In the genomic region with DNA sequence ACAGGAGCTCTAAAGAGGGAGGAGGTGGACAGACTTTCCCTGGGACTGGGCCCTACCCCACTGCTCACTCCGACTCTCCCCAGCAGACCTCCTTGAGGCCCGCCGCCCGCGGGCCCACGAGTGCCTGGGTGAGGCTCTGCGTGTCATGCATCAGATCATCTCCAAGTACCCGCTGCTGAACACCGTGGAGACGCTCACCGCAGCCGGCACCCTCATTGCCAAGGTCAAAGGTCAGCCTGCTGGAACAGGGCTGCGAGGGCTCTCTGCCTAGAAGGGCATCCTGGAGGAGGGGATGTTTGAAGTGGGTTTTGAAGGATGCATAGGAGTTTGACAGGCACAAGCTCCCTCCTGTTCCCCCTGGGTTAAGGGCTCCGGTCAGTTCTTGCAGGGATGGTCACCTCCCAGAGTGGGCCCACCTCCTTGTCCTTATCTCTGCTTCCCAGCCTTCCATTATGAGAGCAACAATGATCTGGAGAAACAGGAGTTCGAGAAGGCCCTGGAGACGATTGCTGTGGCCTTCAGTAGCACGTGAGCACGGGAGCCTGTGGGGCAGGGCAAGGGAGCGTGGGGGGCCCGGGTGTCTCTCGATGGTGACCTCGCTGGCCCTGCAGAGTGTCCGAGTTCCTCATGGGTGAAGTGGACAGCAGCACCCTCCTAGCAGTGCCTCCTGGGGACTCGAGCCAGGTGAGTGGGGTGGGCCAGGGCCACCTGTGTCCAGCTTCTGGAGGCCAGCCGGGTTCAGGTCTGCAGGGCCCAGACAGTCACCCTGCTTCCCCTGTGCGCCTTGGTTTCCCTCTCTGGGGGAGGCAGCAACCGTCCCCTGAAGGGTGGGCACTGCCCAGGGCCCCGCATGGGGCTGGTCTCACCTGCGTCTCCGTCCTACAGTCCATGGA, we compare ENCODE assay signal across 16 cellular contexts. TPM values are rescaled to one million over a fixed set of nuclear protein-coding genes. Genes with fewer than 3 reads are reported as not detected.
DNase-seq lines count a peak whose midpoint lies in the region; ATAC-seq, FAIRE-seq and TF ChIP-seq lines count a peak whose summit lies in the region.
"Had no signal": no experiment of that assay in that cellular context is flagged by ENCODE, and none has a peak within 500 bp of the region (broad histone marks: within the 10 kb centered on the region; RNA-seq: fewer than 3 reads in every experiment).

No MANE protein-coding gene starts in this region.

- H3K9me3 ChIP-seq in SK-N-SH (no peaks in the 10 kb centered on the region), GM12878 (replicated peaks; ENCODE audit: control insufficient read depth, insufficient read depth, low read length) (no peaks in the 10 kb centered on the region; the same call in 2 of the 3 replicates), small intestine (ENCODE audit: control insufficient read depth, low read depth) (no peaks in the 10 kb centered on the region)
- H3K9me3 ChIP-seq: right atrium auricular region, SJCRH30 had no signal

- no peaks in the 10 kb centered on the region for H3K79me2 ChIP-seq in SK-N-SH (ENCODE audit: insufficient read depth)
- H3K79me2 ChIP-seq in GM12878 (ENCODE audit: control insufficient read depth, insufficient read depth, low read length) = peaks cover 42% of the 10 kb centered on the region

- no peaks in the 10 kb centered on the region for H3K27me3 Mint-ChIP-seq in activated naive CD4-positive, alpha-beta T cell treated with anti-CD3 and anti-CD28 coated beads for 36 hours (ENCODE audit: low read depth)
- H3K27me3 Mint-ChIP-seq in stimulated activated memory B cell treated with anti-CD40 and anti-IgM and Interleukin-4, amounts not matched to agents 10 μg/mL and 1 μg/mL and 100 μg/mL, for 72 hours = no peaks in the 10 kb centered on the region

- H3K4me3 Mint-ChIP-seq in activated naive CD4-positive, alpha-beta T cell treated with anti-CD3 and anti-CD28 coated beads for 36 hours = peak overlapping the region; percentile 49
- H3K4me3 Mint-ChIP-seq in stimulated activated memory B cell treated with anti-CD40 and anti-IgM and Interleukin-4, amounts not matched to agents 10 μg/mL and 1 μg/mL and 100 μg/mL, for 72 hours = peak overlapping the region; percentile 74

- H3K4me1 ChIP-seq in SK-N-SH (ENCODE audit: control insufficient read depth in 1 of 2, insufficient read depth in 2 of 2, low read depth in 1 of 2, low read length in 1 of 2) (peaks cover 0 to 5% of the 10 kb centered on the region in 2 experiments; a peak in 1 of 4 replicates), GM12878 (ENCODE audit: control insufficient read depth, insufficient read depth, low read length) (peaks cover 35% of the 10 kb centered on the region), small intestine (ENCODE audit: control insufficient read depth in 2 of 2, insufficient read depth in 1 of 2, low read depth in 1 of 2, low read length in 1 of 2) (peaks cover 0 to 4% of the 10 kb centered on the region in 2 donors)

- 0 out of 2 replicates have a peak overlapping the region, but pooled peaks have one; percentile 89 for H3K4me2 ChIP-seq in SK-N-SH
- H3K4me2 ChIP-seq in GM12878 (ENCODE audit: control insufficient read depth, insufficient read depth) = no peak overlapping the region

- no peak for TF ChIP-seq RAD21 in SK-N-SH (IDR thresholded peaks at IDR 0.05; ENCODE audit: low read length)
- TF ChIP-seq RAD21 in GM12878 (IDR thresholded peaks at IDR 0.05; ENCODE audit: insufficient read depth, low read depth, low read length) = no peak

- no peaks in the 10 kb centered on the region for H3K9me3 Mint-ChIP-seq in activated naive CD4-positive, alpha-beta T cell treated with anti-CD3 and anti-CD28 coated beads for 36 hours
- H3K9me3 Mint-ChIP-seq in activated naive CD4-positive, alpha-beta T cell treated with anti-CD3 and anti-CD28 coated beads, Interleukin-2, amount 50 U/mL, for 72 hours = no peaks in the 10 kb centered on the region
- no peaks in the 10 kb centered on the region for H3K9me3 Mint-ChIP-seq in stimulated activated memory B cell treated with anti-CD40 and anti-IgM and Interleukin-4, amounts not matched to agents 10 μg/mL and 1 μg/mL and 100 μg/mL, for 72 hours

- H3K36me3 ChIP-seq in SK-N-SH (replicated peaks in 1 of 2; ENCODE audit: control insufficient read depth in 1 of 2, insufficient read depth in 2 of 2, low read length in 1 of 2) (no peaks in the 10 kb centered on the region), GM12878 (ENCODE audit: control insufficient read depth in 2 of 2, insufficient read depth in 2 of 2, low read length in 1 of 2) (peaks cover 21 to 30% of the 10 kb centered on the region in 2 experiments), small intestine (ENCODE audit: control insufficient read depth in 2 of 2, insufficient read depth in 2 of 2, low read length in 2 of 2) (no peaks in the 10 kb centered on the region)
- H3K36me3 ChIP-seq: right atrium auricular region, SJCRH30 had no signal

- no peak for FAIRE-seq in GM12878 (lab: Jason Lieb, UNC)
- no peak for FAIRE-seq in small intestine (lab: Jason Lieb, UNC)
- FAIRE-seq: H54 had no signal

- H3K9ac ChIP-seq in SK-N-SH (no peak overlapping the region), GM12878 (ENCODE audit: control insufficient read depth, insufficient read depth, low read length) (no peak overlapping the region)

- H2AFZ ChIP-seq in SK-N-SH (ENCODE audit: low read depth) = no peak overlapping the region
- no peak overlapping the region for H2AFZ ChIP-seq in GM12878 (ENCODE audit: control insufficient read depth, low read depth, low read length)

- H3K9me2 ChIP-seq in SK-N-SH = no peaks in the 10 kb centered on the region

- SMC1A ChIA-PET in GM12878 (lab: Charles Lee; ENCODE audit: uncharacterized antibody, unreplicated experiment) = no interaction called here

- no peak for DNase-seq in activated naive CD4-positive, alpha-beta T cell treated with anti-CD3 and anti-CD28 coated beads for 36 hours
- no peak for DNase-seq in activated naive CD4-positive, alpha-beta T cell treated with anti-CD3 and anti-CD28 coated beads, Interleukin-2, amount 50 U/mL, for 72 hours (ENCODE audit: low spot score in 2 of 2)
- DNase-seq in SK-N-SH (no peak), GM12878 (ENCODE audit: low read depth, low spot score) (no peak), glomerular visceral epithelial cell (ENCODE audit: extremely low spot score) (no peak), small intestine (no peak)
- DNase-seq: DND-41; hypothalamus; NCI-H1092; NCI-H446 treated with DMSO at 0.1 percent for 48 hours; SJCRH30; stimulated activated CD4-positive, alpha-beta T cell treated with anti-CD3 and anti-CD28 coated beads, Interleukin-4, amount 100 ng/mL, for 24 hours had no signal

- RAD21 ChIA-PET in GM12878 (lab: Charles Lee; ENCODE audit: unreplicated experiment) = no interaction called here

- no TSS peak for BruUV-seq in GM12878 (replicated peaks; lab: Mats Ljungman, UMichigan)

- 93% methylated on average over 25 of the region's 30 CpGs for WGBS in SK-N-SH (ENCODE audit: low lambda C conversion rate)
- WGBS in GM12878 (ENCODE audit: insufficient coverage, insufficient replicate concordance, low lambda C conversion rate, missing lambda C conversion rate) = 88% methylated on average over 30 of the region's 30 CpGs
- WGBS in small intestine, 3 donors = 61 to 85% (median 71%) methylated on average over 28 to 30 of the region's 30 CpGs

- intact Hi-C loops in activated naive CD4-positive, alpha-beta T cell treated with anti-CD3 and anti-CD28 coated beads for 36 hours (cut with micrococcal nuclease) = no loop called here
- intact Hi-C loops in GM12878 (cut with micrococcal nuclease; ENCODE audit: unreplicated experiment) = no loop called here

- TF ChIP-seq CTCF in SK-N-SH (IDR thresholded peaks at IDR 0.05) (no peak), GM12878 (IDR thresholded peaks at IDR 0.05 in 2 of 3, conservative IDR thresholded peaks at IDR 0.05 in 1 of 3; ENCODE audit: control insufficient read depth in 2 of 3, extremely low read depth in 1 of 3, insufficient read depth in 1 of 3, low read depth in 3 of 3, low read length in 3 of 3) (no peak)

- H3K36me3 Mint-ChIP-seq in activated naive CD4-positive, alpha-beta T cell treated with anti-CD3 and anti-CD28 coated beads for 36 hours (ENCODE audit: low read depth) = peaks cover 49% of the 10 kb centered on the region
- H3K36me3 Mint-ChIP-seq in activated naive CD4-positive, alpha-beta T cell treated with anti-CD3 and anti-CD28 coated beads, Interleukin-2, amount 50 U/mL, for 72 hours = peaks cover 39 to 52% of the 10 kb centered on the region in 2 donors
- peaks cover 55% of the 10 kb centered on the region for H3K36me3 Mint-ChIP-seq in stimulated activated memory B cell treated with anti-CD40 and anti-IgM and Interleukin-4, amounts not matched to agents 10 μg/mL and 1 μg/mL and 100 μg/mL, for 72 hours

- CTCF ChIA-PET in activated naive CD4-positive, alpha-beta T cell treated with anti-CD3 and anti-CD28 coated beads for 36 hours (lab: Charles Lee) = interaction anchor here (0.9 kb wide), 1 partner anchor 150 kb away, joined by 3 read pairs; no protein-coding TSS in a partner anchor
- CTCF ChIA-PET in SK-N-SH (lab: Yijun Ruan, JAX) = interaction anchor here (1.0 to 2.2 kb wide), 3 partner anchors 9 to 90 kb away, joined by 3 to 8 read pairs (median 4); partner anchors contain the start of gene WDR18
- CTCF ChIA-PET in GM12878 (lab: Yijun Ruan, JAX) = no interaction called here

- H3K27ac ChIP-seq in SK-N-SH (ENCODE audit: low read depth in 2 of 2, low read length in 1 of 2) (no peak overlapping the region), GM12878 (ENCODE audit: control insufficient read depth, insufficient read depth) (no peak overlapping the region), small intestine (ENCODE audit: low read depth in 1 of 2, low read length in 1 of 2) (no peak overlapping the region)
- H3K27ac ChIP-seq: right atrium auricular region, SJCRH30 had no signal

- H4K20me1 ChIP-seq in SK-N-SH (ENCODE audit: insufficient read depth) = no peaks in the 10 kb centered on the region
- no peaks in the 10 kb centered on the region for H4K20me1 ChIP-seq in GM12878 (ENCODE audit: control insufficient read depth, insufficient read depth)

- in situ Hi-C loops in GM12878 (cut with MboI) = no loop called here

- POLR2A ChIA-PET in SK-N-SH (lab: Yijun Ruan, JAX) = no interaction called here
- POLR2A ChIA-PET in GM12878 (lab: Charles Lee) = interaction anchor here (1.2 to 2.9 kb wide), 4 partner anchors 11 to 112 kb away, joined by 3 to 24 read pairs (median 3); partner anchors contain the start of gene GPX4

- H3K27ac Mint-ChIP-seq in activated naive CD4-positive, alpha-beta T cell treated with anti-CD3 and anti-CD28 coated beads for 36 hours = peak overlapping the region; percentile 18
- no peak overlapping the region for H3K27ac Mint-ChIP-seq in activated naive CD4-positive, alpha-beta T cell treated with anti-CD3 and anti-CD28 coated beads, Interleukin-2, amount 50 U/mL, for 72 hours
- peak overlapping the region; percentile 68 for H3K27ac Mint-ChIP-seq in stimulated activated memory B cell treated with anti-CD40 and anti-IgM and Interleukin-4, amounts not matched to agents 10 μg/mL and 1 μg/mL and 100 μg/mL, for 72 hours

- peaks cover 70% of the 10 kb centered on the region for H3K4me1 Mint-ChIP-seq in activated naive CD4-positive, alpha-beta T cell treated with anti-CD3 and anti-CD28 coated beads for 36 hours (ENCODE audit: low read depth)
- H3K4me1 Mint-ChIP-seq in stimulated activated memory B cell treated with anti-CD40 and anti-IgM and Interleukin-4, amounts not matched to agents 10 μg/mL and 1 μg/mL and 100 μg/mL, for 72 hours = peaks cover 70% of the 10 kb centered on the region

- H3F3A ChIP-seq in SK-N-SH (replicated peaks; ENCODE audit: insufficient read depth) = peaks cover 18% of the 10 kb centered on the region

- ATAC-seq in activated naive CD4-positive, alpha-beta T cell treated with anti-CD3 and anti-CD28 coated beads, Interleukin-2, amount 50 U/mL, for 72 hours = no peak
- ATAC-seq in GM12878 (no peak), HG03135 (IDR thresholded peaks at IDR 0.05; ENCODE audit: unreplicated experiment) (no peak)
- no peak for ATAC-seq in stimulated activated memory B cell treated with anti-CD40 and anti-IgM and Interleukin-4, amounts not matched to agents 10 μg/mL and 1 μg/mL and 100 μg/mL, for 72 hours

- TF ChIP-seq POLR2A in GM12878 (IDR thresholded peaks at IDR 0.05; ENCODE audit: low read depth, low read length) = no peak

- H3K4me3 ChIP-seq in SK-N-SH (ENCODE audit: low read depth in 2 of 2, low read length in 1 of 2) (no peak overlapping the region), GM12878 (no peak overlapping the region), small intestine (ENCODE audit: low read depth in 1 of 2, low read length in 2 of 2) (no peak overlapping the region)

- no peak for TF ChIP-seq EP300 in SK-N-SH (IDR thresholded peaks at IDR 0.05; ENCODE audit: borderline replicate concordance in 1 of 2, low read depth in 1 of 2, low read length in 1 of 2)
- no peak for TF ChIP-seq EP300 in GM12878 (IDR thresholded peaks at IDR 0.05; ENCODE audit: borderline replicate concordance in 1 of 2, control insufficient read depth in 1 of 2, low read depth in 2 of 2, low read length in 2 of 2)

- H3K27me3 ChIP-seq in SK-N-SH (ENCODE audit: insufficient read depth) (peaks cover 27% of the 10 kb centered on the region), GM12878 (replicated peaks in 1 of 2; ENCODE audit: control insufficient read depth in 2 of 2, insufficient read depth in 2 of 2, low read length in 1 of 2) (no peaks in the 10 kb centered on the region), small intestine (ENCODE audit: control insufficient read depth in 2 of 2, insufficient read depth in 2 of 2, low read length in 2 of 2) (peaks cover 3 to 5% of the 10 kb centered on the region in 2 donors)

RNA-seq across cellular contexts. Expression of gene ARHGAP45, which starts 6.3 kb away (rescaled TPM):
- total RNA-seq in activated naive CD4-positive, alpha-beta T cell treated with anti-CD3 and anti-CD28 coated beads for 36 hours = 100 to 1,000 TPM; 123 to 136 TPM
- 100 to 1,000 TPM; 171 to 174 TPM for total RNA-seq in activated naive CD4-positive, alpha-beta T cell treated with anti-CD3 and anti-CD28 coated beads, Interleukin-2, amount 50 U/mL, for 72 hours
- polyA plus RNA-seq in SK-N-SH (2012; rRNA removed) = 2.8 and 4.2 TPM in 2 replicates
- polyA plus RNA-seq in SK-N-SH (2012; cell fraction: cytosol; rRNA removed) = 1.7 and 2.5 TPM in 2 replicates
- polyA plus RNA-seq in SK-N-SH (2012; cell fraction: nucleus; rRNA removed) = 5.9 and 9.7 TPM in 2 replicates
- total RNA-seq in GM12878 (2013; cell fraction: nucleolus; rRNA removed) = 190 and 196 TPM in 2 replicates
- 116 and 146 TPM in 2 replicates for total RNA-seq in GM12878 (2014; rRNA removed)
- total RNA-seq in GM12878 (2014; rRNA removed; fragmentation: Illumina TruSeq; extraction: Trizol) = 21.4 and 26.2 TPM in 2 replicates
- total RNA-seq in GM12878 (2021) = 142 and 151 TPM in 2 replicates
- polyA plus RNA-seq in GM12878 (2011; ENCODE audit: low read depth) = 33.0 TPM
- 20.8 and 53.2 TPM in 2 replicates for polyA plus RNA-seq in GM12878 (2011; rRNA removed)
- polyA plus RNA-seq in GM12878 (2011; cell fraction: cytosol; rRNA removed) = 64.0 and 103 TPM in 2 replicates
- polyA plus RNA-seq in GM12878 (2011; cell fraction: nucleus; rRNA removed) = 223 and 275 TPM in 2 replicates
- 85.3 and 105 TPM in 2 replicates for polyA plus RNA-seq in GM12878 (2012)
- polyA plus RNA-seq in GM12878 (2014; fragmentation: Illumina TruSeq; extraction: Trizol) = 1.4 and 9.8 TPM in 2 replicates
- polyA plus RNA-seq in GM12878 (2014; fragmentation: Nextera tagmentation; extraction: Ambion mirVana) = 1 to 10 TPM; 1.4 to 7.8 TPM
- polyA plus RNA-seq in GM12878 (2014; rRNA removed) = 96.0 and 125 TPM in 2 replicates
- 10 to 100 TPM; 66.6 to 82.6 TPM for polyA plus RNA-seq in GM12878 (2016; fragmentation: Nextera tagmentation; extraction: Ambion mirVana)
- polyA minus RNA-seq in GM12878 (2011; rRNA and poly(A)+ RNA removed) = 36.0 and 96.7 TPM in 2 replicates
- polyA minus RNA-seq in GM12878 (2011; cell fraction: cytosol; rRNA and poly(A)+ RNA removed) = 45.4 and 45.7 TPM in 2 replicates
- polyA minus RNA-seq in GM12878 (2011; cell fraction: nucleus; rRNA and poly(A)+ RNA removed) = 32.4 and 52.2 TPM in 2 replicates
- polyA plus RNA-seq in small intestine = 10 to 100 TPM; 34.3 to 81.1 (median 62.6) TPM

RNA-seq across cellular contexts. Expression of gene POLR2E, which starts 21.9 kb away (rescaled TPM):
- total RNA-seq in activated naive CD4-positive, alpha-beta T cell treated with anti-CD3 and anti-CD28 coated beads for 36 hours = 100 to 1,000 TPM; 238 to 258 TPM
- total RNA-seq in activated naive CD4-positive, alpha-beta T cell treated with anti-CD3 and anti-CD28 coated beads, Interleukin-2, amount 50 U/mL, for 72 hours = 100 to 1,000 TPM; 248 to 259 TPM
- polyA plus RNA-seq in SK-N-SH (2012; rRNA removed) (238 and 283 TPM in 2 replicates), GM12878 (2011; rRNA removed) (92.4 and 192 TPM in 2 replicates), GM12878 (2014; fragmentation: Illumina TruSeq; extraction: Trizol) (10.0 and 142 TPM in 2 replicates), GM12878 (2014; fragmentation: Nextera tagmentation; extraction: Ambion mirVana) (10 to 100 TPM in 1 of 2 experiments, 1 to 10 TPM in 1; 4.0 to 17.0 TPM), GM12878 (2014; rRNA removed) (367 and 444 TPM in 2 replicates), GM12878 (2016; fragmentation: Nextera tagmentation; extraction: Ambion mirVana) (100 to 1,000 TPM; 460 to 487 TPM), small intestine (100 to 1,000 TPM; 141 to 189 (median 143) TPM)
- 143 and 208 TPM in 2 replicates for polyA plus RNA-seq in SK-N-SH (2012; cell fraction: cytosol; rRNA removed)
- polyA plus RNA-seq in SK-N-SH (2012; cell fraction: nucleus; rRNA removed) = 134 and 138 TPM in 2 replicates
- 37.4 and 46.6 TPM in 2 replicates for total RNA-seq in GM12878 (2013; cell fraction: nucleolus; rRNA removed)
- total RNA-seq in GM12878 (2014; rRNA removed) (194 and 207 TPM in 2 replicates), GM12878 (2014; rRNA removed; fragmentation: Illumina TruSeq; extraction: Trizol) (78.7 and 85.5 TPM in 2 replicates), GM12878 (2021) (243 and 250 TPM in 2 replicates)
- polyA plus RNA-seq in GM12878 (2011; ENCODE audit: low read depth) = 54.0 TPM
- 220 and 291 TPM in 2 replicates for polyA plus RNA-seq in GM12878 (2011; cell fraction: cytosol; rRNA removed)
- polyA plus RNA-seq in GM12878 (2011; cell fraction: nucleus; rRNA removed) = 162 and 168 TPM in 2 replicates
- 184 and 198 TPM in 2 replicates for polyA plus RNA-seq in GM12878 (2012)
- polyA minus RNA-seq in GM12878 (2011; rRNA and poly(A)+ RNA removed) = 76.9 and 101 TPM in 2 replicates
- 70.2 and 78.0 TPM in 2 replicates for polyA minus RNA-seq in GM12878 (2011; cell fraction: cytosol; rRNA and poly(A)+ RNA removed)
- 29.5 and 49.3 TPM in 2 replicates for polyA minus RNA-seq in GM12878 (2011; cell fraction: nucleus; rRNA and poly(A)+ RNA removed)

RNA-seq across cellular contexts. Expression of gene GPX4, which starts 30.5 kb away (rescaled TPM):
- 100 to 1,000 TPM; 244 to 253 TPM for total RNA-seq in activated naive CD4-positive, alpha-beta T cell treated with anti-CD3 and anti-CD28 coated beads for 36 hours
- total RNA-seq in activated naive CD4-positive, alpha-beta T cell treated with anti-CD3 and anti-CD28 coated beads, Interleukin-2, amount 50 U/mL, for 72 hours = 100 to 1,000 TPM; 154 to 316 TPM
- polyA plus RNA-seq in SK-N-SH (2012; rRNA removed) (566 and 925 TPM in 2 replicates), GM12878 (2011; rRNA removed) (171 and 289 TPM in 2 replicates), GM12878 (2014; fragmentation: Illumina TruSeq; extraction: Trizol) (144 and 257 TPM in 2 replicates), GM12878 (2014; fragmentation: Nextera tagmentation; extraction: Ambion mirVana) (10 to 100 TPM; 33.3 to 99.6 TPM), GM12878 (2014; rRNA removed) (749 and 807 TPM in 2 replicates), GM12878 (2016; fragmentation: Nextera tagmentation; extraction: Ambion mirVana) (100 to 1,000 TPM; 534 to 574 TPM), small intestine (1,000 to 10,000 TPM in 2 of 3 donors, 100 to 1,000 TPM in 1; 335 to 1,298 (median 1,178) TPM)
- polyA plus RNA-seq in SK-N-SH (2012; cell fraction: cytosol; rRNA removed) = 591 and 700 TPM in 2 replicates
- 511 and 671 TPM in 2 replicates for polyA plus RNA-seq in SK-N-SH (2012; cell fraction: nucleus; rRNA removed)
- 30.7 and 37.1 TPM in 2 replicates for total RNA-seq in GM12878 (2013; cell fraction: nucleolus; rRNA removed)
- total RNA-seq in GM12878 (2014; rRNA removed) (325 and 388 TPM in 2 replicates), GM12878 (2014; rRNA removed; fragmentation: Illumina TruSeq; extraction: Trizol) (185 and 204 TPM in 2 replicates), GM12878 (2021) (305 and 316 TPM in 2 replicates)
- 143 TPM for polyA plus RNA-seq in GM12878 (2011; ENCODE audit: low read depth)
- 532 and 769 TPM in 2 replicates for polyA plus RNA-seq in GM12878 (2011; cell fraction: cytosol; rRNA removed)
- polyA plus RNA-seq in GM12878 (2011; cell fraction: nucleus; rRNA removed) = 455 and 480 TPM in 2 replicates
- polyA plus RNA-seq in GM12878 (2012) = 460 and 464 TPM in 2 replicates
- 134 and 182 TPM in 2 replicates for polyA minus RNA-seq in GM12878 (2011; rRNA and poly(A)+ RNA removed)
- 111 and 122 TPM in 2 replicates for polyA minus RNA-seq in GM12878 (2011; cell fraction: cytosol; rRNA and poly(A)+ RNA removed)
- polyA minus RNA-seq in GM12878 (2011; cell fraction: nucleus; rRNA and poly(A)+ RNA removed) = 39.3 and 60.3 TPM in 2 replicates

RNA-seq across cellular contexts. Expression of gene ABCA7, which starts 33.4 kb away (rescaled TPM):
- 10 to 100 TPM; 24.4 to 30.1 TPM for total RNA-seq in activated naive CD4-positive, alpha-beta T cell treated with anti-CD3 and anti-CD28 coated beads for 36 hours
- total RNA-seq in activated naive CD4-positive, alpha-beta T cell treated with anti-CD3 and anti-CD28 coated beads, Interleukin-2, amount 50 U/mL, for 72 hours = 100 to 1,000 TPM in 1 of 2 donors, 10 to 100 TPM in 1; 17.8 to 105 TPM
- polyA plus RNA-seq in SK-N-SH (2012; rRNA removed) = 7.8 and 8.3 TPM in 2 replicates
- polyA plus RNA-seq in SK-N-SH (2012; cell fraction: cytosol; rRNA removed) = 3.1 and 3.9 TPM in 2 replicates
- 53.6 and 91.8 TPM in 2 replicates for polyA plus RNA-seq in SK-N-SH (2012; cell fraction: nucleus; rRNA removed)
- total RNA-seq in GM12878 (2013; cell fraction: nucleolus; rRNA removed) = 50.3 and 55.4 TPM in 2 replicates
- total RNA-seq in GM12878 (2014; rRNA removed) = 14.9 and 18.1 TPM in 2 replicates
- 5.6 and 7.6 TPM in 2 replicates for total RNA-seq in GM12878 (2014; rRNA removed; fragmentation: Illumina TruSeq; extraction: Trizol)
- 38.7 and 49.5 TPM in 2 replicates for total RNA-seq in GM12878 (2021)
- 16.4 TPM for polyA plus RNA-seq in GM12878 (2011; ENCODE audit: low read depth)
- polyA plus RNA-seq in GM12878 (2011; rRNA removed) = 3.3 and 5.5 TPM in 2 replicates
- polyA plus RNA-seq in GM12878 (2011; cell fraction: cytosol; rRNA removed) = 7.0 and 10.0 TPM in 2 replicates
- 81.6 and 107 TPM in 2 replicates for polyA plus RNA-seq in GM12878 (2011; cell fraction: nucleus; rRNA removed)
- polyA plus RNA-seq in GM12878 (2012) = 15.2 and 21.6 TPM in 2 replicates
- 4.6 and 11.4 TPM in 2 replicates for polyA plus RNA-seq in GM12878 (2014; fragmentation: Illumina TruSeq; extraction: Trizol)
- 1 to 10 TPM; 1.0 to 2.9 TPM for polyA plus RNA-seq in GM12878 (2014; fragmentation: Nextera tagmentation; extraction: Ambion mirVana)
- 26.9 and 36.5 TPM in 2 replicates for polyA plus RNA-seq in GM12878 (2014; rRNA removed)
- 10 to 100 TPM; 22.0 to 22.1 TPM for polyA plus RNA-seq in GM12878 (2016; fragmentation: Nextera tagmentation; extraction: Ambion mirVana)
- polyA minus RNA-seq in GM12878 (2011; rRNA and poly(A)+ RNA removed) = 4.3 and 9.4 TPM in 2 replicates
- polyA minus RNA-seq in GM12878 (2011; cell fraction: cytosol; rRNA and poly(A)+ RNA removed) = 5.8 and 7.9 TPM in 2 replicates
- 24.3 and 39.7 TPM in 2 replicates for polyA minus RNA-seq in GM12878 (2011; cell fraction: nucleus; rRNA and poly(A)+ RNA removed)
- polyA plus RNA-seq in small intestine = 10 to 100 TPM in 2 of 3 donors, 1 to 10 TPM in 1; 6.2 to 60.3 (median 34.2) TPM

RNA-seq across cellular contexts. Expression of gene CNN2, which starts 46.9 kb away (rescaled TPM):
- total RNA-seq in activated naive CD4-positive, alpha-beta T cell treated with anti-CD3 and anti-CD28 coated beads for 36 hours = 100 to 1,000 TPM; 104 TPM
- total RNA-seq in activated naive CD4-positive, alpha-beta T cell treated with anti-CD3 and anti-CD28 coated beads, Interleukin-2, amount 50 U/mL, for 72 hours = 100 to 1,000 TPM; 187 to 254 TPM
- polyA plus RNA-seq in SK-N-SH (2012; rRNA removed) (152 and 279 TPM in 2 replicates), GM12878 (2011; rRNA removed) (28.6 and 54.2 TPM in 2 replicates), GM12878 (2014; fragmentation: Illumina TruSeq; extraction: Trizol) (60.1 and 168 TPM in 2 replicates), GM12878 (2014; fragmentation: Nextera tagmentation; extraction: Ambion mirVana) (10 to 100 TPM; 34.7 to 42.5 TPM), GM12878 (2014; rRNA removed) (177 and 213 TPM in 2 replicates), GM12878 (2016; fragmentation: Nextera tagmentation; extraction: Ambion mirVana) (100 to 1,000 TPM; 269 to 273 TPM), small intestine (10 to 100 TPM; 14.5 to 34.4 (median 26.2) TPM)
- 125 and 167 TPM in 2 replicates for polyA plus RNA-seq in SK-N-SH (2012; cell fraction: cytosol; rRNA removed)
- polyA plus RNA-seq in SK-N-SH (2012; cell fraction: nucleus; rRNA removed) = 199 and 204 TPM in 2 replicates
- total RNA-seq in GM12878 (2013; cell fraction: nucleolus; rRNA removed) = 28.5 and 30.8 TPM in 2 replicates
- total RNA-seq in GM12878 (2014; rRNA removed) (154 and 195 TPM in 2 replicates), GM12878 (2014; rRNA removed; fragmentation: Illumina TruSeq; extraction: Trizol) (95.8 and 115 TPM in 2 replicates), GM12878 (2021) (289 and 311 TPM in 2 replicates)
- 64.3 TPM for polyA plus RNA-seq in GM12878 (2011; ENCODE audit: low read depth)
- 104 and 118 TPM in 2 replicates for polyA plus RNA-seq in GM12878 (2011; cell fraction: cytosol; rRNA removed)
- 80.2 and 133 TPM in 2 replicates for polyA plus RNA-seq in GM12878 (2011; cell fraction: nucleus; rRNA removed)
- polyA plus RNA-seq in GM12878 (2012) = 117 and 149 TPM in 2 replicates
- polyA minus RNA-seq in GM12878 (2011; rRNA and poly(A)+ RNA removed) = 71.8 and 98.5 TPM in 2 replicates
- polyA minus RNA-seq in GM12878 (2011; cell fraction: cytosol; rRNA and poly(A)+ RNA removed) = 91.4 and 128 TPM in 2 replicates
- polyA minus RNA-seq in GM12878 (2011; cell fraction: nucleus; rRNA and poly(A)+ RNA removed) = 14.9 and 31.0 TPM in 2 replicates

Comparison
In these comparisons a context has a peak if more than half of its experiments do, and no peak if none do; other contexts are left out.
1. H3K27ac Mint-ChIP-seq: peak in activated naive CD4-positive, alpha-beta T cell treated with anti-CD3 and anti-CD28 coated beads for 36 hours (single experiment) and stimulated activated memory B cell treated with anti-CD40 and anti-IgM and Interleukin-4, amounts not matched to agents 10 μg/mL and 1 μg/mL and 100 μg/mL, for 72 hours (single experiment); none in activated naive CD4-positive, alpha-beta T cell treated with anti-CD3 and anti-CD28 coated beads, Interleukin-2, amount 50 U/mL, for 72 hours (0 of 2).